ENCODE assay signal across 28 cellular contexts in genomic region chr3:64138046-64138445, GRCh38.
A peak's percentile ranks its signal among the peaks of the same experiment; 100 is the strongest.
DNase-seq lines count a peak whose midpoint lies in the region; ATAC-seq and TF ChIP-seq lines count a peak whose summit lies in the region.
"Had no signal": no experiment of that assay in that cellular context is flagged by ENCODE, and none has a peak within 500 bp of the region (broad histone marks: within the 10 kb centered on the region; RNA-seq: fewer than 3 reads in every experiment).

No MANE protein-coding gene starts in this region.

- intact Hi-C loops in psoas muscle (cut with DNase I) (no loop called here), tibial artery (cut with DNase I; ENCODE audit: low total_unique reads) (no loop called here)

- ATAC-seq in psoas muscle = no peak
- ATAC-seq in GM18505 (IDR thresholded peaks at IDR 0.05; ENCODE audit: unreplicated experiment) = no peak
- ATAC-seq: A549; left ventricle myocardium superior; natural killer cell treated with Interleukin-12 subunit alpha and Interleukin-12 subunit beta and Interleukin-15 and Interleukin-18, amount 100 ng/mL, for 72 hours had no signal

- H3K27ac Mint-ChIP-seq in chondrocyte (ENCODE audit: unreplicated experiment) = peak overlapping the region; percentile 71
- H3K27ac Mint-ChIP-seq: activated B cell treated with CpG ODN at 0.5 μM for 24 hours; activated naive CD8-positive, alpha-beta T cell; mesothelial cell of epicardium; natural killer cell treated with Interleukin-12 subunit alpha and Interleukin-12 subunit beta and Interleukin-15 and Interleukin-18, amount 100 ng/mL, for 72 hours had no signal

- H3K4me1 Mint-ChIP-seq in chondrocyte (ENCODE audit: low read depth) = peaks cover 30% of the 10 kb centered on the region
- H3K4me1 Mint-ChIP-seq: activated B cell treated with CpG ODN at 0.5 μM for 24 hours had no signal

- TF ChIP-seq POLR2A in GM18505 (IDR thresholded peaks at IDR 0.05; ENCODE audit: borderline replicate concordance, extremely low read depth, insufficient read depth, insufficient read length) = no peak

- H3K4me3 Mint-ChIP-seq in chondrocyte (ENCODE audit: unreplicated experiment) = no peak overlapping the region
- H3K4me3 Mint-ChIP-seq: activated B cell treated with CpG ODN at 0.5 μM for 24 hours; activated naive CD8-positive, alpha-beta T cell; mesothelial cell of epicardium; natural killer cell treated with Interleukin-12 subunit alpha and Interleukin-12 subunit beta and Interleukin-15 and Interleukin-18, amount 100 ng/mL, for 72 hours had no signal

- no peak overlapping the region for H3K27ac ChIP-seq in psoas muscle
- no peak overlapping the region for H3K27ac ChIP-seq in tibial artery
- H3K27ac ChIP-seq: BLaER1 treated with 17β-estradiol and CSF1 and Interleukin-3, amounts not matched to agents 10 nM and 100 nM; epithelial cell of prostate; PC-9; transverse colon had no signal

- H3K27me3 ChIP-seq in psoas muscle (ENCODE audit: insufficient read depth in 3 of 3, low read length in 2 of 3) (no peaks in the 10 kb centered on the region), tibial artery (no peaks in the 10 kb centered on the region)
- H3K27me3 ChIP-seq: BLaER1 treated with 17β-estradiol and CSF1 and Interleukin-3, amounts not matched to agents 10 nM and 100 nM; stomach; transverse colon had no signal

- H3K36me3 ChIP-seq in psoas muscle (ENCODE audit: insufficient read depth in 1 of 2, low read depth in 1 of 2) = no peaks in the 10 kb centered on the region
- H3K36me3 ChIP-seq in tibial artery = peaks cover 5 to 12% (median 6%) of the 10 kb centered on the region in 3 donors
- H3K36me3 ChIP-seq: BLaER1 treated with 17β-estradiol and CSF1 and Interleukin-3, amounts not matched to agents 10 nM and 100 nM; stomach; transverse colon had no signal

- no peak for TF ChIP-seq CTCF in chondrocyte (IDR thresholded peaks at IDR 0.05)
- no peak for TF ChIP-seq CTCF in psoas muscle (IDR thresholded peaks at IDR 0.05)
- no peak for TF ChIP-seq CTCF in tibial artery (IDR thresholded peaks at IDR 0.05)

- peak; percentile 27 for DNase-seq in AG08395 (ENCODE audit: low spot score)
- DNase-seq in HS-5 (ENCODE audit: low read depth) = peak; percentile 20
- no peak for DNase-seq in chondrocyte (ENCODE audit: low spot score)
- peak; percentile 65 for DNase-seq in kidney tubule cell (ENCODE audit: low spot score)
- no peak for DNase-seq in anterior cingulate cortex (lab: John Stamatoyannopoulos, UW)
- DNase-seq in psoas muscle = no peak
- no peak for DNase-seq in tibial artery
- DNase-seq: activated B cell treated with CpG ODN at 0.5 μM for 24 hours; activated CD4-positive, alpha-beta T cell treated with anti-CD3 and anti-CD28 coated beads, Interleukin-2, amount 50 U/mL, for 4 hours; activated CD8-positive, alpha-beta memory T cell treated with anti-CD3 and anti-CD28 coated beads, Interleukin-2, amount 50 U/mL, for 48 hours; DND-41; foreskin melanocyte; hypothalamus; left ventricle myocardium superior; NCI-H146; NK-92 treated with Interleukin-12 subunit alpha and Interleukin-12 subunit beta, amount 100 ng/mL, for 24 hours; PC-9; SIG-M5; stomach; SW 1271; transverse colon had no signal

- peaks cover 5% of the 10 kb centered on the region for H3K36me3 Mint-ChIP-seq in chondrocyte (ENCODE audit: low read depth)
- H3K36me3 Mint-ChIP-seq: activated naive CD8-positive, alpha-beta T cell; natural killer cell treated with Interleukin-12 subunit alpha and Interleukin-12 subunit beta and Interleukin-15 and Interleukin-18, amount 100 ng/mL, for 72 hours had no signal

- H3K4me3 ChIP-seq in psoas muscle (no peak overlapping the region), tibial artery (no peak overlapping the region)
- H3K4me3 ChIP-seq: A549; BLaER1 treated with 17β-estradiol and CSF1 and Interleukin-3, amounts not matched to agents 10 nM and 100 nM; PC-9; stomach; transverse colon had no signal

- no peaks in the 10 kb centered on the region for H3K27me3 Mint-ChIP-seq in chondrocyte (ENCODE audit: low read depth)
- H3K27me3 Mint-ChIP-seq: activated B cell treated with CpG ODN at 0.5 μM for 24 hours had no signal

- 67 to 79% (median 71%) methylated on average over 1 of the region's 1 CpG for WGBS in psoas muscle, 3 donors

- no peaks in the 10 kb centered on the region for H3K9me3 Mint-ChIP-seq in chondrocyte (ENCODE audit: low read depth)
- H3K9me3 Mint-ChIP-seq: activated B cell treated with CpG ODN at 0.5 μM for 24 hours, mesothelial cell of epicardium had no signal

- no peaks in the 10 kb centered on the region for H3K9me3 ChIP-seq in psoas muscle
- no peaks in the 10 kb centered on the region for H3K9me3 ChIP-seq in tibial artery
- H3K9me3 ChIP-seq: A549; BLaER1 treated with 17β-estradiol and CSF1 and Interleukin-3, amounts not matched to agents 10 nM and 100 nM; stomach; transverse colon had no signal

- H3K4me1 ChIP-seq in psoas muscle (no peaks in the 10 kb centered on the region), tibial artery (peaks cover 0 to 19% (median 5%) of the 10 kb centered on the region in 4 donors)
- H3K4me1 ChIP-seq: BLaER1 treated with 17β-estradiol and CSF1 and Interleukin-3, amounts not matched to agents 10 nM and 100 nM had no signal

Comparison
In these comparisons a context has a peak if more than half of its experiments do, and no peak if none do; other contexts are left out.
1. DNase-seq: peak in AG08395 (single experiment), HS-5 (single experiment) and kidney tubule cell (single experiment); none in chondrocyte (single experiment), anterior cingulate cortex (0 of 58), psoas muscle (0 of 2) and tibial artery (0 of 2).